ENCODE assay signal across 8 cellular contexts in genomic region chr10:93461807-93462178, GRCh38. TPM values are rescaled to one million over a fixed set of nuclear protein-coding genes. Genes with fewer than 3 reads are reported as not detected.
DNase-seq lines count a peak whose midpoint lies in the region; ATAC-seq and TF ChIP-seq lines count a peak whose summit lies in the region.

No MANE protein-coding gene starts in this region.

- peaks cover 41 to 51% of the 10 kb centered on the region in 2 donors for H3K4me1 ChIP-seq in duodenal mucosa (ENCODE audit: control insufficient read depth in 1 of 2, insufficient read depth in 2 of 2, low read length in 2 of 2)
- peaks cover 4 to 98% (median 93%) of the 10 kb centered on the region in 4 donors for H3K4me1 ChIP-seq in sigmoid colon

- no peak for TF ChIP-seq CTCF in sigmoid colon (IDR thresholded peaks at IDR 0.05)

- H3K27me3 Mint-ChIP-seq in activated T-cell treated with anti-CD3 and anti-CD28 coated beads, Interleukin-2, amount 50 U/mL, for 72 hours (ENCODE audit: low read depth): no peaks in the 10 kb centered on the region

- 90 to 95% methylated on average over 1 of the region's 1 CpG for WGBS in sigmoid colon, 2 donors

- no peak for TF ChIP-seq POLR2A in sigmoid colon (IDR thresholded peaks at IDR 0.05)

- peak overlapping the region; percentile 73 for H3K27ac ChIP-seq in duodenal mucosa (ENCODE audit: low read depth, low read length)
- H3K27ac ChIP-seq in sigmoid colon: peak overlapping the region; percentile 89 to 96 (median 92)

- H3K9me3 Mint-ChIP-seq in activated T-cell treated with anti-CD3 and anti-CD28 coated beads, Interleukin-2, amount 50 U/mL, for 72 hours: no peaks in the 10 kb centered on the region

- H3K4me3 Mint-ChIP-seq in activated T-cell treated with anti-CD3 and anti-CD28 coated beads, Interleukin-2, amount 50 U/mL, for 72 hours: no peak overlapping the region

- H3K36me3 Mint-ChIP-seq in activated T-cell treated with anti-CD3 and anti-CD28 coated beads, Interleukin-2, amount 50 U/mL, for 72 hours (ENCODE audit: insufficient read depth in 2 of 2): peaks cover 6 to 12% of the 10 kb centered on the region in 2 donors

- H3K27me3 ChIP-seq in duodenal mucosa (ENCODE audit: control insufficient read depth in 1 of 2, insufficient read depth in 2 of 2, low read length in 2 of 2) (no peaks in the 10 kb centered on the region), sigmoid colon (no peaks in the 10 kb centered on the region)

- peak; percentile 91 for DNase-seq in H4 (ENCODE audit: low spot score)
- peak; percentile 81 for DNase-seq in NCI-H345 (lab: John Stamatoyannopoulos, UW)
- DNase-seq in sigmoid colon: peak; percentile 59
- DNase-seq in activated T-cell treated with anti-CD3 and anti-CD28 coated beads, Interleukin-2, amount 50 U/mL, for 72 hours: no peak

- H3K4me3 ChIP-seq in duodenal mucosa (ENCODE audit: low read depth in 1 of 2, low read length in 2 of 2): no peak overlapping the region
- H3K4me3 ChIP-seq in sigmoid colon: no peak overlapping the region

- no peak overlapping the region for H3K9ac ChIP-seq in duodenal mucosa (ENCODE audit: low read depth in 1 of 2, low read length in 2 of 2)

- intact Hi-C loops in sigmoid colon (cut with DNase I): no loop called here

- H3K4me1 Mint-ChIP-seq in activated T-cell treated with anti-CD3 and anti-CD28 coated beads, Interleukin-2, amount 50 U/mL, for 72 hours (ENCODE audit: low read depth): peaks cover 26% of the 10 kb centered on the region

- no peak for TF ChIP-seq EP300 in sigmoid colon (IDR thresholded peaks at IDR 0.05)

- no peak for ATAC-seq in activated T-cell treated with anti-CD3 and anti-CD28 coated beads, Interleukin-2, amount 50 U/mL, for 72 hours (replicated peaks in 1 of 2)
- ATAC-seq in GM19463 (IDR thresholded peaks at IDR 0.05; ENCODE audit: unreplicated experiment): no peak
- no peak for ATAC-seq in HG02973 (IDR thresholded peaks at IDR 0.05; ENCODE audit: unreplicated experiment)
- ATAC-seq in HG03521 (IDR thresholded peaks at IDR 0.05; ENCODE audit: unreplicated experiment): no peak

- H3K27ac Mint-ChIP-seq in activated T-cell treated with anti-CD3 and anti-CD28 coated beads, Interleukin-2, amount 50 U/mL, for 72 hours: no peak overlapping the region

- H3K36me3 ChIP-seq in duodenal mucosa (ENCODE audit: control insufficient read depth in 1 of 2, insufficient read depth in 2 of 2, low read length in 2 of 2) (no peaks in the 10 kb centered on the region), sigmoid colon (peaks cover 0 to under 1% (median 0%) of the 10 kb centered on the region in 4 donors)

- H3K9me3 ChIP-seq in duodenal mucosa (ENCODE audit: control insufficient read depth in 1 of 2, low read length in 2 of 2): no peaks in the 10 kb centered on the region
- H3K9me3 ChIP-seq in sigmoid colon: no peaks in the 10 kb centered on the region

RNA-seq across cellular contexts. Expression of gene MYOF, which starts 20.3 kb away (rescaled TPM):
- total RNA-seq in H4 (2014; rRNA removed; shearing (Covaris generic)): 30.2 and 31.1 TPM in 2 replicates
- 10 to 100 TPM; 33.6 to 83.4 (median 70.2) TPM for total RNA-seq in sigmoid colon
- polyA plus RNA-seq in sigmoid colon: 10 to 100 TPM; 12.6 to 36.3 (median 18.5) TPM
- total RNA-seq in activated T-cell treated with anti-CD3 and anti-CD28 coated beads, Interleukin-2, amount 50 U/mL, for 72 hours: 10 to 100 TPM; 32.3 to 32.4 TPM

RNA-seq across cellular contexts. Expression of gene CEP55, which starts 34.6 kb away (rescaled TPM):
- total RNA-seq in H4 (2014; rRNA removed; shearing (Covaris generic)): 62.2 and 69.9 TPM in 2 replicates
- 1 to 10 TPM in 2 of 4 donors, not detected in 2; 1.4 to 1.5 TPM for total RNA-seq in sigmoid colon
- 10 to 100 TPM in 1 of 3 donors, 1 to 10 TPM in 2; 1.8 to 18.2 (median 6.2) TPM for polyA plus RNA-seq in sigmoid colon
- 10 to 100 TPM; 46.6 to 55.8 TPM for total RNA-seq in activated T-cell treated with anti-CD3 and anti-CD28 coated beads, Interleukin-2, amount 50 U/mL, for 72 hours

Comparison
In these comparisons a context has a peak if more than half of its experiments do, and no peak if none do; other contexts are left out.
1. DNase-seq: peak in H4 (single experiment), NCI-H345 (single experiment) and sigmoid colon (single experiment); none in activated T-cell treated with anti-CD3 and anti-CD28 coated beads, Interleukin-2, amount 50 U/mL, for 72 hours (0 of 2).
2. RNA of gene CEP55, which starts 34.6 kb away (total RNA-seq): 62.2 to 69.9 TPM in H4 and 46.6 to 55.8 TPM in activated T-cell treated with anti-CD3 and anti-CD28 coated beads, Interleukin-2, amount 50 U/mL, for 72 hours; 1.4 to 1.5 TPM in sigmoid colon; every median in the first group is over 10 times any median in the second.